ENCODE assay signal across 10 cellular contexts in the genomic region with DNA sequence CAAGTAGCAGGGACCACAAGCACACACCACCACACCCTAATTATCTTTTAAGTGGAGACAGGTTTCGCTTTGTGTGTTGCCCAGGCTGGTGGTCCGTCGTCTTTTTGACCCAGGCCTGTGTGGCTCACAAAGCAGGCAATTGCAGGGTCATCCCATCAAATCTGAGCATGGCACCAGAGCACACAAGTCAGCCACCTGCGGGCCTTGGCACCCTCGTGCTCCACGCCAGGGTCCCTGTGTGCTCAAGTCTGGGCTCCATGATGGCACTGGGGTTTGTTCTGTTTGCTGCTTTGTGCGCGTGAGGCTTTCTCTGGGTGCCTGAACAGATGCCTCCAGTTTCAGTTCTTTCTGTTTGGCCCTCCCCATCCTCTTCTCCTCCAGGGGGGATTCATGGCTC. TPM values are rescaled to one million over a fixed set of nuclear protein-coding genes. Genes with fewer than 3 reads are reported as not detected.
DNase-seq lines count a peak whose midpoint lies in the region; ATAC-seq and TF ChIP-seq lines count a peak whose summit lies in the region.
"Had no signal": no experiment of that assay in that cellular context is flagged by ENCODE, and none has a peak within 500 bp of the region (broad histone marks: within the 10 kb centered on the region; RNA-seq: fewer than 3 reads in every experiment).

No MANE protein-coding gene starts in this region.

- H3K27me3 Mint-ChIP-seq in activated naive CD4-positive, alpha-beta T cell treated with anti-CD3 and anti-CD28 coated beads, Interleukin-2, amount 10 ng/mL, durations not matched to agents 7 days and 5 days = no peaks in the 10 kb centered on the region
- no peaks in the 10 kb centered on the region for H3K27me3 Mint-ChIP-seq in activated T-helper 1 cell treated with anti-CD3 and anti-CD28 coated beads, Interleukin-12 subunit alpha, Interleukin-12 subunit beta, Interleukin-2, Interleukin-4 antibody, amounts not matched to agents 30 ng/mL and 10 ng/mL and 1 ng/mL, durations not matched to agents 14 hours and 24 hours and 36 hours (ENCODE audit: insufficient read depth)

- 96% methylated on average over 8 of the region's 8 CpGs for WGBS in suprapubic skin
- 83 to 87% methylated on average over 5 to 8 of the region's 8 CpGs for WGBS in upper lobe of left lung, 2 donors

- H3K27me3 ChIP-seq in suprapubic skin (no peaks in the 10 kb centered on the region), upper lobe of left lung (no peaks in the 10 kb centered on the region)

- TF ChIP-seq EP300 in suprapubic skin (IDR thresholded peaks at IDR 0.05) (no peak), upper lobe of left lung (IDR thresholded peaks at IDR 0.05) (no peak)

- ATAC-seq in upper lobe of left lung (ENCODE audit: low FRiP score in 2 of 2) = no peak

- CTCF ChIA-PET in activated naive CD4-positive, alpha-beta T cell treated with anti-CD3 and anti-CD28 coated beads, Interleukin-2, amount 10 ng/mL, durations not matched to agents 7 days and 5 days (lab: Charles Lee) = no interaction called here

- TF ChIP-seq POLR2A in suprapubic skin (IDR thresholded peaks at IDR 0.05) (no peak), upper lobe of left lung (IDR thresholded peaks at IDR 0.05) (no peak)

- TF ChIP-seq CTCF in fibroblast of the aortic adventitia (IDR thresholded peaks at IDR 0.05; ENCODE audit: insufficient read depth, low read length) = no peak
- no peak for TF ChIP-seq CTCF in suprapubic skin (IDR thresholded peaks at IDR 0.05)
- no peak for TF ChIP-seq CTCF in upper lobe of left lung (IDR thresholded peaks at IDR 0.05)

- peaks cover 11% of the 10 kb centered on the region for H3K36me3 ChIP-seq in suprapubic skin
- peaks cover 0 to 11% (median 9%) of the 10 kb centered on the region in 4 donors for H3K36me3 ChIP-seq in upper lobe of left lung

- intact Hi-C loops in activated T-helper 1 cell treated with anti-CD3 and anti-CD28 coated beads, Interleukin-12 subunit alpha, Interleukin-12 subunit beta, Interleukin-2, Interleukin-4 antibody, amounts not matched to agents 30 ng/mL and 10 ng/mL and 1 ng/mL, durations not matched to agents 14 hours and 24 hours and 36 hours (cut with micrococcal nuclease) = loop anchor here (1.0 to 5.0 kb wide), 3 partner anchors 100 to 282 kb away; partner anchors contain the start of genes PGAP6 and RAB11FIP3

- no peak overlapping the region for H3K4me3 Mint-ChIP-seq in activated naive CD4-positive, alpha-beta T cell treated with anti-CD3 and anti-CD28 coated beads, Interleukin-2, amount 10 ng/mL, durations not matched to agents 7 days and 5 days
- peak overlapping the region; percentile 89 for H3K4me3 Mint-ChIP-seq in activated T-helper 1 cell treated with anti-CD3 and anti-CD28 coated beads, Interleukin-12 subunit alpha, Interleukin-12 subunit beta, Interleukin-2, Interleukin-4 antibody, amounts not matched to agents 30 ng/mL and 10 ng/mL and 1 ng/mL, durations not matched to agents 14 hours and 24 hours and 36 hours

- H3K4me1 ChIP-seq in suprapubic skin = peaks cover 71% of the 10 kb centered on the region
- H3K4me1 ChIP-seq in upper lobe of left lung = peaks cover 27 to 52% (median 33%) of the 10 kb centered on the region in 4 donors

- H3K9me3 ChIP-seq in suprapubic skin = no peaks in the 10 kb centered on the region
- H3K9me3 ChIP-seq in upper lobe of left lung = no peaks in the 10 kb centered on the region

- peaks cover 7% of the 10 kb centered on the region for H3K36me3 Mint-ChIP-seq in activated naive CD4-positive, alpha-beta T cell treated with anti-CD3 and anti-CD28 coated beads, Interleukin-2, amount 10 ng/mL, durations not matched to agents 7 days and 5 days
- H3K36me3 Mint-ChIP-seq in activated T-helper 1 cell treated with anti-CD3 and anti-CD28 coated beads, Interleukin-12 subunit alpha, Interleukin-12 subunit beta, Interleukin-2, Interleukin-4 antibody, amounts not matched to agents 30 ng/mL and 10 ng/mL and 1 ng/mL, durations not matched to agents 14 hours and 24 hours and 36 hours (ENCODE audit: low read depth) = peaks cover 8% of the 10 kb centered on the region

- H3K27ac ChIP-seq in suprapubic skin = peak overlapping the region; percentile 94
- H3K27ac ChIP-seq in upper lobe of left lung = no peak overlapping the region

- H3K4me1 Mint-ChIP-seq in activated naive CD4-positive, alpha-beta T cell treated with anti-CD3 and anti-CD28 coated beads, Interleukin-2, amount 10 ng/mL, durations not matched to agents 7 days and 5 days = peaks cover 41% of the 10 kb centered on the region
- H3K4me1 Mint-ChIP-seq in activated T-helper 1 cell treated with anti-CD3 and anti-CD28 coated beads, Interleukin-12 subunit alpha, Interleukin-12 subunit beta, Interleukin-2, Interleukin-4 antibody, amounts not matched to agents 30 ng/mL and 10 ng/mL and 1 ng/mL, durations not matched to agents 14 hours and 24 hours and 36 hours (ENCODE audit: low read depth) = peaks cover 9% of the 10 kb centered on the region

- no peak for DNase-seq in activated naive CD4-positive, alpha-beta T cell treated with anti-CD3 and anti-CD28 coated beads, Interleukin-2, amount 10 ng/mL, durations not matched to agents 7 days and 5 days
- DNase-seq in activated naive CD4-positive, alpha-beta T cell treated with Interleukin-2 at 50 U/mL for 16 hours = no peak
- no peak for DNase-seq in activated T-helper 1 cell treated with anti-CD3 and anti-CD28 coated beads, Interleukin-12 subunit alpha, Interleukin-12 subunit beta, Interleukin-2, Interleukin-4 antibody, amounts not matched to agents 30 ng/mL and 10 ng/mL and 1 ng/mL, durations not matched to agents 14 hours and 24 hours and 36 hours (ENCODE audit: low spot score)
- no peak for DNase-seq in fibroblast of the aortic adventitia (ENCODE audit: low read depth)
- DNase-seq in suprapubic skin (ENCODE audit: low spot score in 2 of 2) = no peak
- no peak for DNase-seq in NCI-H748 treated with DMSO at 0.1 percent for 48 hours (lab: John Stamatoyannopoulos, UW)
- DNase-seq in upper lobe of left lung = no peak
- DNase-seq in T1000 (lab: John Stamatoyannopoulos, UW) = no peak
- DNase-seq: NCI-H1436 treated with DMSO at 0.1 percent for 48 hours, Right ventricle myocardium superior had no signal

- no peaks in the 10 kb centered on the region for H3K9me3 Mint-ChIP-seq in activated naive CD4-positive, alpha-beta T cell treated with anti-CD3 and anti-CD28 coated beads, Interleukin-2, amount 10 ng/mL, durations not matched to agents 7 days and 5 days
- H3K9me3 Mint-ChIP-seq in activated T-helper 1 cell treated with anti-CD3 and anti-CD28 coated beads, Interleukin-12 subunit alpha, Interleukin-12 subunit beta, Interleukin-2, Interleukin-4 antibody, amounts not matched to agents 30 ng/mL and 10 ng/mL and 1 ng/mL, durations not matched to agents 14 hours and 24 hours and 36 hours = no peaks in the 10 kb centered on the region

- peak overlapping the region; percentile 93 for H3K27ac Mint-ChIP-seq in activated naive CD4-positive, alpha-beta T cell treated with anti-CD3 and anti-CD28 coated beads, Interleukin-2, amount 10 ng/mL, durations not matched to agents 7 days and 5 days
- H3K27ac Mint-ChIP-seq in activated T-helper 1 cell treated with anti-CD3 and anti-CD28 coated beads, Interleukin-12 subunit alpha, Interleukin-12 subunit beta, Interleukin-2, Interleukin-4 antibody, amounts not matched to agents 30 ng/mL and 10 ng/mL and 1 ng/mL, durations not matched to agents 14 hours and 24 hours and 36 hours = peak overlapping the region; percentile 99

- H3K4me3 ChIP-seq in fibroblast of the aortic adventitia (ENCODE audit: low read depth, low read length) = peak overlapping the region; percentile 13
- no peak overlapping the region for H3K4me3 ChIP-seq in suprapubic skin
- no peak overlapping the region for H3K4me3 ChIP-seq in upper lobe of left lung

RNA-seq across cellular contexts. Expression of gene CAPN15, which starts 2.4 kb away (rescaled TPM):
- total RNA-seq in activated T-helper 1 cell treated with anti-CD3 and anti-CD28 coated beads, Interleukin-12 subunit alpha, Interleukin-12 subunit beta, Interleukin-2, Interleukin-4 antibody, amounts not matched to agents 30 ng/mL and 10 ng/mL and 1 ng/mL, durations not matched to agents 14 hours and 24 hours and 36 hours = 122 and 124 TPM in 2 replicates
- 31.6 and 43.9 TPM in 2 replicates for total RNA-seq in fibroblast of the aortic adventitia (ENCODE audit: low replicate concordance)
- 10 to 100 TPM; 59.9 to 86.4 (median 75.2) TPM for total RNA-seq in suprapubic skin
- total RNA-seq in upper lobe of left lung = 10 to 100 TPM; 27.3 to 84.5 (median 66.1) TPM

RNA-seq across cellular contexts. Expression of gene PRR35, which starts 35.1 kb away (rescaled TPM):
- not detected in 2 replicates for total RNA-seq in activated T-helper 1 cell treated with anti-CD3 and anti-CD28 coated beads, Interleukin-12 subunit alpha, Interleukin-12 subunit beta, Interleukin-2, Interleukin-4 antibody, amounts not matched to agents 30 ng/mL and 10 ng/mL and 1 ng/mL, durations not matched to agents 14 hours and 24 hours and 36 hours
- total RNA-seq in fibroblast of the aortic adventitia (ENCODE audit: low replicate concordance) (not detected in 2 replicates), suprapubic skin (not detected), upper lobe of left lung (not detected)
- total RNA-seq: Right ventricle myocardium superior had no signal

RNA-seq across cellular contexts. Expression of gene NHLRC4, which starts 41.7 kb away (rescaled TPM):
- 1.0 and 1.2 TPM in 2 replicates for total RNA-seq in activated T-helper 1 cell treated with anti-CD3 and anti-CD28 coated beads, Interleukin-12 subunit alpha, Interleukin-12 subunit beta, Interleukin-2, Interleukin-4 antibody, amounts not matched to agents 30 ng/mL and 10 ng/mL and 1 ng/mL, durations not matched to agents 14 hours and 24 hours and 36 hours
- total RNA-seq in fibroblast of the aortic adventitia (ENCODE audit: low replicate concordance) = 2.0 and 2.5 TPM in 2 replicates
- total RNA-seq in suprapubic skin = under 1 TPM; 0.29 to 0.79 (median 0.35) TPM
- total RNA-seq in upper lobe of left lung = 1 to 10 TPM; 1.2 to 7.8 (median 3.3) TPM

RNA-seq across cellular contexts. Expression of gene PIGQ, which starts 44.6 kb away (rescaled TPM):
- total RNA-seq in activated T-helper 1 cell treated with anti-CD3 and anti-CD28 coated beads, Interleukin-12 subunit alpha, Interleukin-12 subunit beta, Interleukin-2, Interleukin-4 antibody, amounts not matched to agents 30 ng/mL and 10 ng/mL and 1 ng/mL, durations not matched to agents 14 hours and 24 hours and 36 hours = 50.1 and 52.6 TPM in 2 replicates
- total RNA-seq in fibroblast of the aortic adventitia (ENCODE audit: low replicate concordance) (20.7 and 29.1 TPM in 2 replicates), suprapubic skin (10 to 100 TPM; 36.9 to 54.6 (median 44.1) TPM), upper lobe of left lung (100 to 1,000 TPM in 2 of 6 donors, 10 to 100 TPM in 4; 42.7 to 153 (median 79.6) TPM)
